1 cellular context compared by ENCODE assay signal in genomic region chr22:27113211-27114030, GRCh38.
TF ChIP-seq lines count a peak whose summit lies in the region.

No MANE protein-coding gene starts in this region.

TF ChIP-seq in WTC11, 78 proteins besides CTCF, POLR2A, EP300 and RAD21 (continued from another document):
- no peak for TF ChIP-seq ZNF425 (CRISPR knock-in tag; conservative IDR thresholded peaks at IDR 0.05)
- TF ChIP-seq TEAD1 (CRISPR knock-in tag; IDR thresholded peaks at IDR 0.05), result no peak
- TF ChIP-seq SMAD3 (CRISPR knock-in tag; IDR thresholded peaks at IDR 0.05; ENCODE audit: borderline replicate concordance), result no peak
- no peak for TF ChIP-seq ZNF512 (CRISPR knock-in tag; IDR thresholded peaks at IDR 0.05; ENCODE audit: borderline replicate concordance)
- TF ChIP-seq CREB1 (CRISPR knock-in tag; IDR thresholded peaks at IDR 0.05), result no peak
- no peak for TF ChIP-seq ZNF263 (CRISPR knock-in tag; IDR thresholded peaks at IDR 0.05; ENCODE audit: low read depth)
- no peak for TF ChIP-seq ZNF671 (CRISPR knock-in tag; IDR thresholded peaks at IDR 0.05)
- TF ChIP-seq PREB (CRISPR knock-in tag; IDR thresholded peaks at IDR 0.05; ENCODE audit: borderline replicate concordance), result no peak
